14 cellular contexts compared by ENCODE assay signal in the genomic region with DNA sequence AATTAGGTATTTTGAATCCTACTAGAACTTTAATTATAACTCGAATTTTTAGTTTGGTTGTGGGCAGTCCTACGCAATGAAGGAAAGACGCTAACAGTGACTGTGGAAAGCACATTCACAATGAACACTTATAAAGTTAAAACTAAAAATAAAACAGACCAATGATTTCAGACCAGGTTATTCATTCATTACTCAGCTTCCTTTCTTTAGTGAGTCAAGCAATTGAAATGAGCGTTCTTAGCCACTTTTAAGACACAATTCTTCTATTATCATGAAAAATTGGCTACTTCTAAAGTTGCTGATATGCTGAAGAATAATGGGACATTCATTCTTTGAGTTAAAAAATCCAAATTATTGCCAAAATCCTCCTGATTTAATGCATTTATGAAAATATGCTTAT.
DNase-seq lines count a peak whose midpoint lies in the region; ATAC-seq and TF ChIP-seq lines count a peak whose summit lies in the region.
"Had no signal": no experiment of that assay in that cellular context is flagged by ENCODE, and none has a peak within 500 bp of the region (broad histone marks: within the 10 kb centered on the region; RNA-seq: fewer than 3 reads in every experiment).

No MANE protein-coding gene starts in this region.

- no peaks in the 10 kb centered on the region for H3K4me1 Mint-ChIP-seq in activated naive CD8-positive, alpha-beta T cell treated with anti-CD3 and anti-CD28 coated beads, Interleukin-2, amount 50 U/mL, for 24 hours
- H3K4me1 Mint-ChIP-seq: brain, CD14-positive monocyte had no signal

- no peaks in the 10 kb centered on the region for H3K27me3 ChIP-seq in SK-N-SH (ENCODE audit: insufficient read depth)
- no peaks in the 10 kb centered on the region for H3K27me3 ChIP-seq in fibroblast of lung (ENCODE audit: control insufficient read depth, insufficient read depth, low read length)

- POLR2A ChIA-PET in SK-N-SH (lab: Yijun Ruan, JAX), result no interaction called here

- no peaks in the 10 kb centered on the region for H3K9me2 ChIP-seq in SK-N-SH

- peak in 1 of 2 experiments; percentile 63; a peak in 2 of 4 replicates for TF ChIP-seq EP300 in SK-N-SH (IDR thresholded peaks at IDR 0.05; ENCODE audit: borderline replicate concordance in 1 of 2, low read depth in 1 of 2, low read length in 1 of 2)

- H2AFZ ChIP-seq in SK-N-SH (ENCODE audit: low read depth) (peak overlapping the region; percentile 80), fibroblast of lung (ENCODE audit: low read length) (no peak overlapping the region)

- H3K36me3 ChIP-seq in SK-N-SH (replicated peaks in 1 of 2; ENCODE audit: control insufficient read depth in 1 of 2, insufficient read depth in 2 of 2, low read length in 1 of 2), result no peaks in the 10 kb centered on the region
- no peaks in the 10 kb centered on the region for H3K36me3 ChIP-seq in fibroblast of lung (ENCODE audit: control insufficient read depth, insufficient read depth, low read length)
- no peaks in the 10 kb centered on the region for H3K36me3 ChIP-seq in mucosa of descending colon (ENCODE audit: low read depth)

- no peaks in the 10 kb centered on the region for H3K27me3 Mint-ChIP-seq in activated naive CD8-positive, alpha-beta T cell treated with anti-CD3 and anti-CD28 coated beads, Interleukin-2, amount 50 U/mL, for 24 hours

- ATAC-seq in mucosa of descending colon (no peak), HG03442 (IDR thresholded peaks at IDR 0.05; ENCODE audit: unreplicated experiment) (no peak), HG02870 (IDR thresholded peaks at IDR 0.05; ENCODE audit: unreplicated experiment) (no peak)
- no peak for ATAC-seq in activated naive CD8-positive, alpha-beta T cell treated with anti-CD3 and anti-CD28 coated beads, Interleukin-2, amount 50 U/mL, for 24 hours

- no peaks in the 10 kb centered on the region for H3K79me2 ChIP-seq in SK-N-SH (ENCODE audit: insufficient read depth)
- no peaks in the 10 kb centered on the region for H3K79me2 ChIP-seq in fibroblast of lung (ENCODE audit: control insufficient read depth, insufficient read depth, low read length)

- H3K9me3 ChIP-seq in SK-N-SH (no peaks in the 10 kb centered on the region), fibroblast of lung (ENCODE audit: control insufficient read depth, insufficient read depth, low read depth, low read length) (no peaks in the 10 kb centered on the region), mucosa of descending colon (no peaks in the 10 kb centered on the region)

- H3K9ac ChIP-seq in SK-N-SH (peak overlapping the region; percentile 36; the same call in 1 of the 2 replicates), fibroblast of lung (ENCODE audit: insufficient read depth, low read length) (no peak overlapping the region)

- H3K4me3 ChIP-seq in SK-N-SH (ENCODE audit: low read depth in 2 of 2, low read length in 1 of 2), result 0 out of 4 replicates have a peak overlapping the region, but pooled peaks of 1 of the 2 experiments have one; percentile 6
- no peak overlapping the region for H3K4me3 ChIP-seq in fibroblast of lung (replicated peaks in 1 of 4; ENCODE audit: control extremely low read depth in 1 of 4, insufficient read depth in 1 of 4, low read depth in 3 of 4, low read length in 4 of 4)
- H3K4me3 ChIP-seq in mucosa of descending colon, result no peak overlapping the region

- no peaks in the 10 kb centered on the region for H3K36me3 Mint-ChIP-seq in activated naive CD8-positive, alpha-beta T cell treated with anti-CD3 and anti-CD28 coated beads, Interleukin-2, amount 50 U/mL, for 24 hours (ENCODE audit: low read depth)
- H3K36me3 Mint-ChIP-seq: brain, CD14-positive monocyte had no signal

- H3K4me2 ChIP-seq in SK-N-SH, result peak overlapping the region; percentile 47; the same call in 1 of the 2 replicates
- H3K4me2 ChIP-seq in fibroblast of lung (ENCODE audit: extremely low read depth, insufficient read depth, low read length), result peak overlapping the region; percentile 9

- H4K20me1 ChIP-seq in SK-N-SH (ENCODE audit: insufficient read depth) (no peaks in the 10 kb centered on the region), fibroblast of lung (ENCODE audit: control insufficient read depth, extremely low read depth, insufficient read depth, low read length) (no peaks in the 10 kb centered on the region)

- no peak overlapping the region for H3K4me3 Mint-ChIP-seq in activated naive CD8-positive, alpha-beta T cell treated with anti-CD3 and anti-CD28 coated beads, Interleukin-2, amount 50 U/mL, for 24 hours
- H3K4me3 Mint-ChIP-seq: brain, CD14-positive monocyte had no signal

- CTCF ChIA-PET in SK-N-SH (lab: Yijun Ruan, JAX), result interaction anchor here (0.8 to 3.1 kb wide), 3 partner anchors 14 to 253 kb away, joined by 3 to 8 read pairs (median 8); no protein-coding TSS in a partner anchor

- H3F3A ChIP-seq in SK-N-SH (replicated peaks; ENCODE audit: insufficient read depth), result peaks cover 9% of the 10 kb centered on the region

- peaks cover 0 to 8% of the 10 kb centered on the region in 2 experiments; a peak in 3 of 4 replicates for H3K4me1 ChIP-seq in SK-N-SH (ENCODE audit: control insufficient read depth in 1 of 2, insufficient read depth in 2 of 2, low read depth in 1 of 2, low read length in 1 of 2)
- peaks cover 9% of the 10 kb centered on the region for H3K4me1 ChIP-seq in fibroblast of lung (ENCODE audit: control insufficient read depth, extremely low read depth, insufficient read depth, low read length)
- no peaks in the 10 kb centered on the region for H3K4me1 ChIP-seq in mucosa of descending colon (ENCODE audit: low read depth)

- H3K27ac ChIP-seq in SK-N-SH (ENCODE audit: low read depth in 2 of 2, low read length in 1 of 2) (peak overlapping the region in 1 of 2 experiments; percentile 84; a peak in 3 of 4 replicates), fibroblast of lung (ENCODE audit: insufficient read depth, low read length) (peak overlapping the region; percentile 35)

- TF ChIP-seq CTCF in SK-N-SH (IDR thresholded peaks at IDR 0.05) (no peak), fibroblast of lung (conservative IDR thresholded peaks at IDR 0.05 in 1 of 2, IDR thresholded peaks at IDR 0.05 in 1 of 2; ENCODE audit: low read depth in 1 of 2, low read length in 2 of 2) (no peak), mucosa of descending colon (IDR thresholded peaks at IDR 0.05) (no peak)

- TF ChIP-seq RAD21 in SK-N-SH (IDR thresholded peaks at IDR 0.05; ENCODE audit: low read length), result no peak

- intact Hi-C loops in mucosa of descending colon (cut with DNase I, micrococcal nuclease), result loop anchor here in 1 of 2 donors (5.0 to 10.0 kb wide), 2 partner anchors 247 to 729 kb away; no protein-coding TSS in a partner anchor

- no peaks in the 10 kb centered on the region for H3K9me3 Mint-ChIP-seq in activated naive CD8-positive, alpha-beta T cell treated with anti-CD3 and anti-CD28 coated beads, Interleukin-2, amount 50 U/mL, for 24 hours
- H3K9me3 Mint-ChIP-seq: brain, CD14-positive monocyte had no signal

- peak; percentile 90 for DNase-seq in ELR (ENCODE audit: low read depth)
- DNase-seq in SK-N-SH, result no peak
- peak; percentile 75 to 92 for DNase-seq in fibroblast of lung (ENCODE audit: low read depth in 2 of 2)
- DNase-seq in renal cortical epithelial cell (ENCODE audit: low read depth), result peak; percentile 87
- no peak for DNase-seq in mucosa of descending colon
- no peak for DNase-seq in activated naive CD8-positive, alpha-beta T cell treated with anti-CD3 and anti-CD28 coated beads, Interleukin-2, amount 50 U/mL, for 24 hours
- DNase-seq: activated CD4-positive, alpha-beta T cell treated with anti-CD3 and anti-CD28 coated beads, Interleukin-2, amount 50 U/mL, for 48 hours; NCI-H446; stimulated activated CD4-positive, alpha-beta T cell treated with anti-CD3 and anti-CD28 coated beads, Interleukin-4, amount 100 ng/mL, for 4 hours; stimulated activated naive CD4-positive, alpha-beta T cell had no signal

- 10% methylated on average over 4 of the region's 4 CpGs for WGBS in SK-N-SH (ENCODE audit: low lambda C conversion rate)

- no peak overlapping the region for H3K27ac Mint-ChIP-seq in activated naive CD8-positive, alpha-beta T cell treated with anti-CD3 and anti-CD28 coated beads, Interleukin-2, amount 50 U/mL, for 24 hours
- H3K27ac Mint-ChIP-seq: brain, CD14-positive monocyte had no signal

TF ChIP-seq in SK-N-SH, 30 proteins besides CTCF, POLR2A, EP300 and RAD21:
- TF ChIP-seq FOXJ3 (CRISPR knock-in tag; IDR thresholded peaks at IDR 0.05) (no peak), FOSL2 (IDR thresholded peaks at IDR 0.05; ENCODE audit: borderline replicate concordance, low read depth) (peak; percentile 95), TCF12 (IDR thresholded peaks at IDR 0.05) (peak; percentile 57; the same call in 1 of the 2 replicates), TEAD4 (IDR thresholded peaks at IDR 0.05; ENCODE audit: borderline replicate concordance, insufficient read depth) (peak; percentile 34; the same call in 1 of the 2 replicates), CHD2 (IDR thresholded peaks at IDR 0.05; ENCODE audit: low read length, partially characterized antibody) (no peak), RCOR1 (IDR thresholded peaks at IDR 0.05; ENCODE audit: low read length) (no peak), MEF2A (IDR thresholded peaks at IDR 0.05; ENCODE audit: borderline replicate concordance, low read depth) (peak; percentile 89), JUND (IDR thresholded peaks at IDR 0.05) (peak; percentile 88), NFIC (IDR thresholded peaks at IDR 0.05; ENCODE audit: borderline replicate concordance) (peak; percentile 68; the same call in 1 of the 2 replicates), YY1 (IDR thresholded peaks at IDR 0.05; ENCODE audit: low read depth) (no peak), MXI1 (IDR thresholded peaks at IDR 0.05; ENCODE audit: low read depth, low read length) (no peak)
- TF ChIP-seq, protein P1, sequence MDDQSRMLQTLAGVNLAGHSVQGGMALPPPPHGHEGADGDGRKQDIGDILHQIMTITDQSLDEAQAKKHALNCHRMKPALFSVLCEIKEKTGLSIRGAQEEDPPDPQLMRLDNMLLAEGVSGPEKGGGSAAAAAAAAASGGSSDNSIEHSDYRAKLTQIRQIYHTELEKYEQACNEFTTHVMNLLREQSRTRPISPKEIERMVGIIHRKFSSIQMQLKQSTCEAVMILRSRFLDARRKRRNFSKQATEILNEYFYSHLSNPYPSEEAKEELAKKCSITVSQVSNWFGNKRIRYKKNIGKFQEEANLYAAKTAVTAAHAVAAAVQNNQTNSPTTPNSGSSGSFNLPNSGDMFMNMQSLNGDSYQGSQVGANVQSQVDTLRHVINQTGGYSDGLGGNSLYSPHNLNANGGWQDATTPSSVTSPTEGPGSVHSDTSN (IDR thresholded peaks at IDR 0.05), result peak; percentile 71
- TF ChIP-seq, protein P2, sequence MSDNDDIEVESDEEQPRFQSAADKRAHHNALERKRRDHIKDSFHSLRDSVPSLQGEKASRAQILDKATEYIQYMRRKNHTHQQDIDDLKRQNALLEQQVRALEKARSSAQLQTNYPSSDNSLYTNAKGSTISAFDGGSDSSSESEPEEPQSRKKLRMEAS (IDR thresholded peaks at IDR 0.05; ENCODE audit: low read depth), result no peak
TF ChIP-seq in SK-N-SH: peak in this region for 7.

Comparison
In these comparisons a context has a peak if more than half of its experiments do, and no peak if none do; other contexts are left out.
1. DNase-seq: peak in ELR (single experiment), fibroblast of lung (2 of 2) and renal cortical epithelial cell (single experiment); none in SK-N-SH (single experiment), mucosa of descending colon (0 of 3) and activated naive CD8-positive, alpha-beta T cell treated with anti-CD3 and anti-CD28 coated beads, Interleukin-2, amount 50 U/mL, for 24 hours (single experiment).